In genomic region chr4:5054532-5054931, GRCh38 we compare ENCODE assay signal across 21 cellular contexts. TPM values are rescaled to one million over a fixed set of nuclear protein-coding genes. Genes with fewer than 3 reads are reported as not detected.
"Had no signal": no experiment of that assay in that cellular context is flagged by ENCODE, and none has a peak within 500 bp of the region (broad histone marks: within the 10 kb centered on the region; RNA-seq: fewer than 3 reads in every experiment).

No MANE protein-coding gene starts in this region.

- DNase-seq: activated CD4-positive, alpha-beta T cell treated with anti-CD3 and anti-CD28 coated beads, Interleukin-2, amount 10 ng/mL, durations not matched to agents 24 days and 14 days; activated CD4-positive, CD25-positive, alpha-beta regulatory T cell; activated CD8-positive, alpha-beta memory T cell treated with anti-CD3 and anti-CD28 coated beads, Interleukin-2, amount 50 U/mL, for 4 hours; activated CD8-positive, alpha-beta T cell treated with anti-CD3 and anti-CD28 coated beads, Interleukin-2, amount 10 ng/mL, durations not matched to agents 7 days and 5 days; activated naive CD8-positive, alpha-beta T cell treated with anti-CD3 and anti-CD28 coated beads, Interleukin-2, amount 10 ng/mL, durations not matched to agents 7 days and 5 days; activated T-cell treated with anti-CD3 and anti-CD28 coated beads, Interleukin-2, amount 50 U/mL, for 72 hours; anterior cingulate cortex; cerebellar nuclear complex; effector CD8-positive, alpha-beta T cell; foreskin keratinocyte; heart left ventricle; immature natural killer cell; left colon; naive thymus-derived CD4-positive, alpha-beta T cell; posterior cingulate gyrus; small intestine; stimulated activated naive CD8-positive, alpha-beta T cell treated with anti-CD3 and anti-CD28 coated beads, Interleukin-15, Interleukin-2, amounts not matched to agents 100 U/mL and 50 U/mL, for 24 hours; trophoblast cell had no signal

- H3K4me3 Mint-ChIP-seq: activated CD4-positive, alpha-beta T cell treated with anti-CD3 and anti-CD28 coated beads, Interleukin-2, amount 10 ng/mL, durations not matched to agents 24 days and 14 days; activated CD8-positive, alpha-beta T cell treated with anti-CD3 and anti-CD28 coated beads, Interleukin-2, amount 10 ng/mL, durations not matched to agents 7 days and 5 days; activated naive CD8-positive, alpha-beta T cell treated with anti-CD3 and anti-CD28 coated beads, Interleukin-2, amount 10 ng/mL, durations not matched to agents 7 days and 5 days; activated T-cell treated with anti-CD3 and anti-CD28 coated beads, Interleukin-2, amount 50 U/mL, for 72 hours; immature natural killer cell; naive thymus-derived CD4-positive, alpha-beta T cell had no signal

- H3K27ac Mint-ChIP-seq: activated CD4-positive, alpha-beta T cell treated with anti-CD3 and anti-CD28 coated beads, Interleukin-2, amount 10 ng/mL, durations not matched to agents 24 days and 14 days; activated CD8-positive, alpha-beta T cell treated with anti-CD3 and anti-CD28 coated beads, Interleukin-2, amount 10 ng/mL, durations not matched to agents 7 days and 5 days; activated naive CD8-positive, alpha-beta T cell treated with anti-CD3 and anti-CD28 coated beads, Interleukin-2, amount 10 ng/mL, durations not matched to agents 7 days and 5 days; activated T-cell treated with anti-CD3 and anti-CD28 coated beads, Interleukin-2, amount 50 U/mL, for 72 hours; immature natural killer cell; naive thymus-derived CD4-positive, alpha-beta T cell had no signal

- H3K9me3 Mint-ChIP-seq: activated CD4-positive, alpha-beta T cell treated with anti-CD3 and anti-CD28 coated beads, Interleukin-2, amount 10 ng/mL, durations not matched to agents 24 days and 14 days; activated naive CD8-positive, alpha-beta T cell treated with anti-CD3 and anti-CD28 coated beads, Interleukin-2, amount 10 ng/mL, durations not matched to agents 7 days and 5 days; activated T-cell treated with anti-CD3 and anti-CD28 coated beads, Interleukin-2, amount 50 U/mL, for 72 hours; immature natural killer cell had no signal

- H3K36me3 Mint-ChIP-seq: activated naive CD8-positive, alpha-beta T cell treated with anti-CD3 and anti-CD28 coated beads, Interleukin-2, amount 10 ng/mL, durations not matched to agents 7 days and 5 days; immature natural killer cell; naive thymus-derived CD4-positive, alpha-beta T cell had no signal

- H3K4me3 ChIP-seq: heart left ventricle, lung, right atrium auricular region had no signal

RNA-seq across cellular contexts. Expression of gene STK32B, which starts 3.3 kb away (rescaled TPM):
- total RNA-seq: activated CD4-positive, alpha-beta T cell treated with anti-CD3 and anti-CD28 coated beads, Interleukin-2, amount 10 ng/mL, durations not matched to agents 24 days and 14 days; activated CD8-positive, alpha-beta T cell treated with anti-CD3 and anti-CD28 coated beads, Interleukin-2, amount 10 ng/mL, durations not matched to agents 7 days and 5 days; activated naive CD8-positive, alpha-beta T cell treated with anti-CD3 and anti-CD28 coated beads, Interleukin-2, amount 10 ng/mL, durations not matched to agents 7 days and 5 days; activated T-cell treated with anti-CD3 and anti-CD28 coated beads, Interleukin-2, amount 50 U/mL, for 72 hours; T-helper 2 cell treated with Interferon-gamma antibody and Interleukin-4, amounts not matched to agents 100 ng/mL and 5 ng/mL, for 36 hours had no signal

RNA-seq across cellular contexts. Expression of gene CYTL1, which starts 35.3 kb away (rescaled TPM):
- total RNA-seq: activated CD4-positive, alpha-beta T cell treated with anti-CD3 and anti-CD28 coated beads, Interleukin-2, amount 10 ng/mL, durations not matched to agents 24 days and 14 days; activated CD8-positive, alpha-beta T cell treated with anti-CD3 and anti-CD28 coated beads, Interleukin-2, amount 10 ng/mL, durations not matched to agents 7 days and 5 days; activated naive CD8-positive, alpha-beta T cell treated with anti-CD3 and anti-CD28 coated beads, Interleukin-2, amount 10 ng/mL, durations not matched to agents 7 days and 5 days; activated T-cell treated with anti-CD3 and anti-CD28 coated beads, Interleukin-2, amount 50 U/mL, for 72 hours; right atrium auricular region; T-helper 2 cell treated with Interferon-gamma antibody and Interleukin-4, amounts not matched to agents 100 ng/mL and 5 ng/mL, for 36 hours had no signal
